Comparison of ENCODE assay signal across 8 cellular contexts in genomic region chr4:16443504-16444088, GRCh38.
DNase-seq lines count a peak whose midpoint lies in the region; ATAC-seq and TF ChIP-seq lines count a peak whose summit lies in the region.

No MANE protein-coding gene starts in this region.

- ATAC-seq in GM18505 (IDR thresholded peaks at IDR 0.05; ENCODE audit: unreplicated experiment) = peak; percentile 69
- peak; percentile 76 for ATAC-seq in HG03097 (IDR thresholded peaks at IDR 0.05; ENCODE audit: low FRiP score, unreplicated experiment)
- ATAC-seq in foreskin keratinocyte = peak; percentile 74
- no peak for ATAC-seq in HG03039 (IDR thresholded peaks at IDR 0.05; ENCODE audit: unreplicated experiment)
- ATAC-seq in HG03196 (IDR thresholded peaks at IDR 0.05; ENCODE audit: unreplicated experiment) = no peak

- H3K27me3 ChIP-seq in foreskin keratinocyte = no peaks in the 10 kb centered on the region

- TF ChIP-seq POLR2A in GM18505 (IDR thresholded peaks at IDR 0.05; ENCODE audit: borderline replicate concordance, extremely low read depth, insufficient read depth, insufficient read length) = no peak

- DNase-seq in Ammon's horn (ENCODE audit: low spot score) = peak; percentile 35
- DNase-seq in RPMI8226 = peak; percentile 12
- peak in 1 of 2 donors; percentile 43 for DNase-seq in foreskin keratinocyte
- DNase-seq in smooth muscle cell of the brain vasculature (ENCODE audit: low read depth, low spot score) = peak; percentile 17

- TF ChIP-seq CTCF in foreskin keratinocyte (conservative IDR thresholded peaks at IDR 0.05) = peak; percentile 65

- no peak overlapping the region for H3K27ac ChIP-seq in foreskin keratinocyte

- H3K4me1 ChIP-seq in foreskin keratinocyte = no peaks in the 10 kb centered on the region

Comparison
In these comparisons a context has a peak if more than half of its experiments do, and no peak if none do; other contexts are left out.
1. ATAC-seq: peak in GM18505 (single experiment), HG03097 (single experiment) and foreskin keratinocyte (single experiment); none in HG03039 (single experiment) and HG03196 (single experiment).